10 cellular contexts compared by ENCODE assay signal in the genomic region with DNA sequence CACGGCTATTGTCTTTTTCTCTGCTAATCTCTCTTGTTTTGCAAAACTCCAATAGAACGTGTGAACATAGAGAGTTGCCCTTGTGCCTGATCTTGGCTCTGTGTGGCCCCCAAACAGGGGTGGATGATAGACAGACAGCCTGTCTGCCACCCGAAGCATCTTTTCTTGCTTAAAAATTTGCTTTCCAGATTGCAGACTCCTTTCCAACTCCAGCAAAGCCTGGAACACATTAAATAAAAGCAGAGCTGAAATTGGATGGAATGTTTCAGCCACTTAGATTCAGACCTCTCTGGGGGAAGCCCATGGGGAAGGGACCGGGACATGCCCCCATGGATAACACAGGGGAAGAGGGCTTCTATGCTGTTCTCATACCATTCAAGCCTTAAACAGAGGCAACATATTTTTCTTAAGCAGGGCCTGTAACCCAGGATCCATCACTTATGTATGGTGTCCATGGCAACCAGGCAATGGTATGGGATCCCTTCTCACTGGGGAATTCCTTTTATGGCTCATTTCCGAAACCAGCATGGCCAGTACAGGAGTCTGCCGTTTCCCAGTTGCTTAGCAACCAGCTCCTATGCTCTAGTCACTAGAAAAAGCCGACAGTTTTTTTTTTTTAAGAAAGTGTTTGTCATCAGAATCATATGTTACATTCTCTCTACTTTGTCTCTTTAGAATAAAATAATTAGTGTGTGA.
A peak's percentile ranks its signal among the peaks of the same experiment; 100 is the strongest.
DNase-seq lines count a peak whose midpoint lies in the region; ATAC-seq and TF ChIP-seq lines count a peak whose summit lies in the region.
"Had no signal": no experiment of that assay in that cellular context is flagged by ENCODE, and none has a peak within 500 bp of the region (broad histone marks: within the 10 kb centered on the region; RNA-seq: fewer than 3 reads in every experiment).

No MANE protein-coding gene starts in this region.

- no peak for TF ChIP-seq CTCF in brain microvascular endothelial cell (IDR thresholded peaks at IDR 0.05; ENCODE audit: low read depth, low read length, missing control alignments)

- H3K27me3 Mint-ChIP-seq in stimulated activated naive B cell treated with anti-CD40 and anti-IgM and Interleukin-4, amounts not matched to agents 10 μg/mL and 1 μg/mL and 100 μg/mL, for 72 hours = peaks cover 23 to 26% of the 10 kb centered on the region in 2 donors

- H3K4me3 ChIP-seq in brain microvascular endothelial cell (ENCODE audit: low read depth, low read length) = no peak overlapping the region

- no peaks in the 10 kb centered on the region for H3K9me3 Mint-ChIP-seq in stimulated activated naive B cell treated with anti-CD40 and anti-IgM and Interleukin-4, amounts not matched to agents 10 μg/mL and 1 μg/mL and 100 μg/mL, for 72 hours
- H3K9me3 Mint-ChIP-seq: activated naive CD4-positive, alpha-beta T cell treated with anti-CD3 and anti-CD28 coated beads, Interleukin-2, amount 50 U/mL, for 24 hours had no signal

- DNase-seq in DMS153 treated with DMSO at 0.1 percent for 48 hours (lab: John Stamatoyannopoulos, UW; ENCODE audit: unreplicated experiment) (peak; percentile 30), NCI-H187 treated with DMSO at 0.1 percent for 48 hours (lab: John Stamatoyannopoulos, UW) (peak; percentile 68), brain microvascular endothelial cell (peak; percentile 96), lung microvascular endothelial cell (ENCODE audit: low read depth in 2 of 2) (peak; percentile 34 to 43), DMS114 treated with DMSO at 0.1 percent for 48 hours (lab: John Stamatoyannopoulos, UW; ENCODE audit: unreplicated experiment) (no peak)
- DNase-seq in stimulated activated naive B cell treated with anti-CD40 and anti-IgM and Interleukin-4, amounts not matched to agents 10 μg/mL and 1 μg/mL and 100 μg/mL, for 72 hours = no peak
- DNase-seq: SHP77 treated with DMSO at 0.1 percent for 48 hours had no signal

- peak overlapping the region; percentile 10 for H3K27ac ChIP-seq in brain microvascular endothelial cell

- no peaks in the 10 kb centered on the region for H3K36me3 ChIP-seq in brain microvascular endothelial cell (replicated peaks)

- in situ Hi-C loops in brain microvascular endothelial cell (cut with HindIII; ENCODE audit: low pct_ligation_motif_present, low sequenced_read_pairs) = no loop called here

- H3K36me3 Mint-ChIP-seq in stimulated activated naive B cell treated with anti-CD40 and anti-IgM and Interleukin-4, amounts not matched to agents 10 μg/mL and 1 μg/mL and 100 μg/mL, for 72 hours = no peaks in the 10 kb centered on the region
- H3K36me3 Mint-ChIP-seq: activated naive CD4-positive, alpha-beta T cell treated with anti-CD3 and anti-CD28 coated beads, Interleukin-2, amount 50 U/mL, for 24 hours had no signal

- no peaks in the 10 kb centered on the region for H3K27me3 ChIP-seq in brain microvascular endothelial cell (replicated peaks)

- H3K4me3 Mint-ChIP-seq in stimulated activated naive B cell treated with anti-CD40 and anti-IgM and Interleukin-4, amounts not matched to agents 10 μg/mL and 1 μg/mL and 100 μg/mL, for 72 hours = no peak overlapping the region
- H3K4me3 Mint-ChIP-seq: activated naive CD4-positive, alpha-beta T cell treated with anti-CD3 and anti-CD28 coated beads, Interleukin-2, amount 50 U/mL, for 24 hours had no signal

- no peaks in the 10 kb centered on the region for H3K4me1 Mint-ChIP-seq in stimulated activated naive B cell treated with anti-CD40 and anti-IgM and Interleukin-4, amounts not matched to agents 10 μg/mL and 1 μg/mL and 100 μg/mL, for 72 hours
- H3K4me1 Mint-ChIP-seq: activated naive CD4-positive, alpha-beta T cell treated with anti-CD3 and anti-CD28 coated beads, Interleukin-2, amount 50 U/mL, for 24 hours had no signal

- ATAC-seq in HG03439 (IDR thresholded peaks at IDR 0.05; ENCODE audit: unreplicated experiment) (no peak), HG02678 (IDR thresholded peaks at IDR 0.05; ENCODE audit: unreplicated experiment) (no peak)
- no peak for ATAC-seq in stimulated activated naive B cell treated with anti-CD40 and anti-IgM and Interleukin-4, amounts not matched to agents 10 μg/mL and 1 μg/mL and 100 μg/mL, for 72 hours (replicated peaks)

- H3K27ac Mint-ChIP-seq in stimulated activated naive B cell treated with anti-CD40 and anti-IgM and Interleukin-4, amounts not matched to agents 10 μg/mL and 1 μg/mL and 100 μg/mL, for 72 hours = no peak overlapping the region
- H3K27ac Mint-ChIP-seq: activated naive CD4-positive, alpha-beta T cell treated with anti-CD3 and anti-CD28 coated beads, Interleukin-2, amount 50 U/mL, for 24 hours had no signal

Comparison
In these comparisons a context has a peak if more than half of its experiments do, and no peak if none do; other contexts are left out.
1. DNase-seq: peak in DMS153 treated with DMSO at 0.1 percent for 48 hours (single experiment), NCI-H187 treated with DMSO at 0.1 percent for 48 hours (single experiment), brain microvascular endothelial cell (single experiment) and lung microvascular endothelial cell (2 of 2); none in DMS114 treated with DMSO at 0.1 percent for 48 hours (single experiment) and stimulated activated naive B cell treated with anti-CD40 and anti-IgM and Interleukin-4, amounts not matched to agents 10 μg/mL and 1 μg/mL and 100 μg/mL, for 72 hours (single experiment).